8 cellular contexts compared by ENCODE assay signal in the genomic region with DNA sequence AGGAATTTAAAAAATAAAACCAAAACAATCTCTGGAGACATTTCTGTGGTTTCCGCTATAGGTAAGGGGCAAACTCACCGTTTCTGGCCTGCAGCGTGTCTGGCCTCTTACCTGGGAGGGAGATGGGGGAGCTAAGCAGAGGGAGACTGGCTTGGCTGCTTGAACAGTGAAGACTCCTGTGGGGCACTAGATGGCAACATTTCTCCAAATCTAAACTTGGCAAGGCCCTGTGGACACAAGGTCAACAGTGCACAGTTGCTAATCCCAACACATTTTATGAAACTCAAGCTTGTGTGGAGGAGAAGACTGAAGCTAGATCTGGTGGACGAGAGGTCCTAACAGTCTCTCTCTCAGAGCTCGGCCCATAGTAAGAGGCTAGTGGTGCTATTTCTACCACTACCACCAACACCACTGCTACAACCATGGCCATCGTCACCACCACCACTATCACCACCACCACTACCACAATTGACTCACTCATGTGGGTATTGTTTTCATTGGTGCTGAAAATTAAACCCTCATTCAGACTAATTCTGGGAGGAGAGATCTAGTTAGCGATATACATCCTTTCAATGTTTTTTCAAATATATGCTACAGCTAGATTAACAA. TPM values are rescaled to one million over a fixed set of nuclear protein-coding genes. Genes with fewer than 3 reads are reported as not detected.
DNase-seq lines count a peak whose midpoint lies in the region; ATAC-seq and TF ChIP-seq lines count a peak whose summit lies in the region.

No MANE protein-coding gene starts in this region.

- no peak for TF ChIP-seq CTCF in RWPE1 (conservative IDR thresholded peaks at IDR 0.05; ENCODE audit: low read depth)

- CTCF ChIA-PET in RWPE1 (lab: Yijun Ruan, JAX) = interaction anchor here (0.6 to 0.9 kb wide), 4 partner anchors 58 to 329 kb away, joined by 3 to 5 read pairs (median 4); no protein-coding TSS in a partner anchor

- intact Hi-C loops in sciatic nerve (cut with DNase I) = no loop called here

- ATAC-seq in sciatic nerve (peak; percentile 84), GM21515 (IDR thresholded peaks at IDR 0.05; ENCODE audit: unreplicated experiment) (no peak)

- no peak overlapping the region for H3K4me3 ChIP-seq in Jurkat, Clone E6-1 (ENCODE audit: low read length)

- POLR2A ChIA-PET in RWPE1 (lab: Yijun Ruan, JAX; ENCODE audit: low non-redundant PET) = no interaction called here

- H3K27ac ChIP-seq in RWPE1 = no peak overlapping the region

- peak; percentile 1 for DNase-seq in CMK (ENCODE audit: low read depth)
- peak; percentile 16 for DNase-seq in Jurkat, Clone E6-1 (ENCODE audit: low read depth, low spot score)
- peak; percentile 29 for DNase-seq in RWPE1 (ENCODE audit: low spot score)
- peak; percentile 26 for DNase-seq in globus pallidus (ENCODE audit: low spot score)
- no peak for DNase-seq in sciatic nerve (ENCODE audit: low spot score)
- no peak for DNase-seq in activated CD8-positive, alpha-beta memory T cell treated with anti-CD3 and anti-CD28 coated beads, Interleukin-2, amount 50 U/mL, for 4 hours
- no peak for DNase-seq in central memory CD4-positive, alpha-beta T cell

RNA-seq across cellular contexts. Expression of gene CDHR3, which starts 28.4 kb away (rescaled TPM):
- polyA plus RNA-seq in Jurkat, Clone E6-1 (2012; ENCODE audit: insufficient read depth, insufficient read length) = 1.4 TPM
- 8.2 TPM for total RNA-seq in sciatic nerve

RNA-seq across cellular contexts. Expression of gene ATXN7L1, which starts 58.3 kb away (rescaled TPM):
- polyA plus RNA-seq in Jurkat, Clone E6-1 (2012; ENCODE audit: insufficient read depth, insufficient read length) = 6.7 TPM
- total RNA-seq in sciatic nerve = 22.3 TPM

Comparison
In these comparisons a context has a peak if more than half of its experiments do, and no peak if none do; other contexts are left out.
1. DNase-seq: peak in CMK (single experiment), Jurkat, Clone E6-1 (single experiment), RWPE1 (single experiment) and globus pallidus (single experiment); none in sciatic nerve (single experiment), activated CD8-positive, alpha-beta memory T cell treated with anti-CD3 and anti-CD28 coated beads, Interleukin-2, amount 50 U/mL, for 4 hours (single experiment) and central memory CD4-positive, alpha-beta T cell (single experiment).